31 cellular contexts compared by ENCODE assay signal in genomic region chr16:77133706-77134105, GRCh38.
"Had no signal": no experiment of that assay in that cellular context is flagged by ENCODE, and none has a peak within 500 bp of the region (broad histone marks: within the 10 kb centered on the region; RNA-seq: fewer than 3 reads in every experiment).

No MANE protein-coding gene starts in this region.

- H3K27me3 ChIP-seq: esophagus squamous epithelium, heart right ventricle, neutrophil, pancreas, suprapubic skin, transverse colon, upper lobe of right lung, uterus had no signal

- H3K36me3 ChIP-seq: esophagus squamous epithelium, heart right ventricle, neutrophil, pancreas, suprapubic skin, transverse colon, upper lobe of right lung, uterus had no signal

- H3K27ac ChIP-seq: coronary artery, esophagus squamous epithelium, heart right ventricle, neutrophil, pancreas, suprapubic skin, transverse colon, upper lobe of right lung, uterus had no signal

- DNase-seq: dermis blood vessel endothelial cell; effector memory CD4-positive, alpha-beta T cell; erythroblast; esophagus squamous epithelium; foreskin melanocyte; glutamatergic neuron; heart right ventricle; hippocampal formation; kidney; mesenchymal stem cell; mucosa of descending colon; naive B cell; pancreas; stimulated activated CD4-positive, alpha-beta T cell treated with anti-CD3 and anti-CD28 coated beads, Interleukin-12 subunit alpha, Interleukin-12 subunit beta, amount 100 ng/mL, for 4 hours; stimulated activated CD4-positive, alpha-beta T cell treated with anti-CD3 and anti-CD28 coated beads, Interleukin-1b, Interleukin-23, amount 100 ng/mL, for 48 hours; stimulated activated CD4-positive, alpha-beta T cell treated with anti-CD3 and anti-CD28 coated beads, Interleukin-4, amount 100 ng/mL, for 1 hour; stimulated activated CD8-positive, alpha-beta memory T cell treated with anti-CD3 and anti-CD28 coated beads, Interleukin-4, amount 100 ng/mL, for 48 hours; stimulated activated naive CD4-positive, alpha-beta T cell; stimulated activated naive CD8-positive, alpha-beta T cell treated with anti-CD3 and anti-CD28 coated beads, Interleukin-15, amount 100 ng/mL, for 72 hours; transverse colon; upper lobe of right lung; uterus had no signal

- H3K9me3 ChIP-seq: esophagus squamous epithelium, mucosa of descending colon, neutrophil, pancreas, suprapubic skin, transverse colon, upper lobe of right lung, uterus had no signal

- H3K27me3 Mint-ChIP-seq: stimulated activated naive CD8-positive, alpha-beta T cell treated with anti-CD3 and anti-CD28 coated beads, Interleukin-15, amount 100 ng/mL, for 72 hours had no signal

- H3K9me3 Mint-ChIP-seq: mesothelial cell of epicardium; natural killer cell treated with Interleukin-12 subunit alpha and Interleukin-12 subunit beta and Interleukin-15 and Interleukin-18, amount 100 ng/mL, for 72 hours; neural crest cell; stimulated activated naive CD8-positive, alpha-beta T cell treated with anti-CD3 and anti-CD28 coated beads, Interleukin-15, amount 100 ng/mL, for 72 hours had no signal

- H3K4me3 ChIP-seq: coronary artery, esophagus squamous epithelium, heart right ventricle, mucosa of descending colon, pancreas, smooth muscle cell, suprapubic skin, transverse colon, upper lobe of right lung, uterus had no signal

- ATAC-seq: heart right ventricle; left lobe of liver; mucosa of descending colon; natural killer cell treated with Interleukin-12 subunit alpha and Interleukin-12 subunit beta and Interleukin-15 and Interleukin-18, amount 100 ng/mL, for 72 hours; pancreas; sciatic nerve; stimulated activated naive CD8-positive, alpha-beta T cell treated with anti-CD3 and anti-CD28 coated beads, Interleukin-15, amount 100 ng/mL, for 72 hours; upper lobe of right lung had no signal

- H3K27ac Mint-ChIP-seq: mesothelial cell of epicardium; naive B cell; natural killer cell treated with Interleukin-12 subunit alpha and Interleukin-12 subunit beta and Interleukin-15 and Interleukin-18, amount 100 ng/mL, for 72 hours had no signal

- H3K36me3 Mint-ChIP-seq: mesothelial cell of epicardium; naive B cell; natural killer cell treated with Interleukin-12 subunit alpha and Interleukin-12 subunit beta and Interleukin-15 and Interleukin-18, amount 100 ng/mL, for 72 hours had no signal

- H3K4me3 Mint-ChIP-seq: mesothelial cell of epicardium; naive B cell; natural killer cell treated with Interleukin-12 subunit alpha and Interleukin-12 subunit beta and Interleukin-15 and Interleukin-18, amount 100 ng/mL, for 72 hours; neural crest cell; stimulated activated naive CD8-positive, alpha-beta T cell treated with anti-CD3 and anti-CD28 coated beads, Interleukin-15, amount 100 ng/mL, for 72 hours had no signal

- H3K4me1 Mint-ChIP-seq: naive B cell; neural crest cell; stimulated activated naive CD8-positive, alpha-beta T cell treated with anti-CD3 and anti-CD28 coated beads, Interleukin-15, amount 100 ng/mL, for 72 hours had no signal

- H3K4me1 ChIP-seq: esophagus squamous epithelium, heart right ventricle, pancreas, suprapubic skin, transverse colon, upper lobe of right lung, uterus had no signal
